In the genomic region with DNA sequence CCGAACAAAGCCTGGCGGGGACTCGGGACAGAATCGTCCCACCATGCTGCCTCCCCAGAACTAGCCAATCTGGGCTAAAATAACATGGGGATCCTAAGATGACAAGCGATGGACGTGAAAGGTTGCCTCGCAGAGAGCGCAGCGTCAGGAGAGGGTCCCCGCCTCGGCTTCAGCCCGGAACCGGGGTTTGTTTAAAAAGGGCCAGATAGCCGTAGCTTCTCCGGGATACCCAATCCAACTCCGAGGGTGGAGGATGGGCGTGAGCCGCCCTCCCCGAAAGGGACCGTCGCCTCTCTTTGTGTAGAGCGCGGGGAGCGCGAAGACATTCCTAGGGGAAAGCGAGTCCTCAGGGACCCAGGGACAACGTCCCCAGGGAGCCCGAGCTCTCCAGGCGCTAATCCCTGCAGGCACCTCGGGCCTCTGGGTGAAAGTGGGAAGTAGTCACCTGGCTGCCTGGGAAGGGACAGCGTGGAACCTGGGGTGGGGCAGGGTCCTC, we compare ENCODE assay signal across 8 cellular contexts. TPM values are rescaled to one million over a fixed set of nuclear protein-coding genes. Genes with fewer than 3 reads are reported as not detected.
DNase-seq lines count a peak whose midpoint lies in the region; ATAC-seq, FAIRE-seq and TF ChIP-seq lines count a peak whose summit lies in the region.

No MANE protein-coding gene starts in this region.

- TF ChIP-seq CTCF in CD8-positive, alpha-beta T cell (IDR thresholded peaks at IDR 0.05) = no peak

- H3K27me3 ChIP-seq in CD8-positive, alpha-beta T cell (ENCODE audit: insufficient read depth, low read length) = peaks cover 8% of the 10 kb centered on the region
- peaks cover 12 to 45% (median 32%) of the 10 kb centered on the region in 5 donors for H3K27me3 ChIP-seq in subcutaneous abdominal adipose tissue (ENCODE audit: control insufficient read depth in 5 of 5, insufficient read depth in 4 of 5, low read length in 5 of 5)

- H3K9me3 Mint-ChIP-seq in CD8-positive, alpha-beta T cell = no peaks in the 10 kb centered on the region

- DNase-seq in CD8-positive, alpha-beta T cell = no peak
- DNase-seq in HuH-7 (ENCODE audit: low spot score) (peak; percentile 31), left colon (peak; percentile 28 to 51), frontal cortex (ENCODE audit: low spot score in 2 of 2) (no peak)
- DNase-seq in activated T-cell treated with anti-CD3 and anti-CD28 coated beads, Interleukin-2, amount 50 U/mL, for 48 hours = peak; percentile 29 to 33

- no peak overlapping the region for H3K27ac Mint-ChIP-seq in CD8-positive, alpha-beta T cell

- no peaks in the 10 kb centered on the region for H3K9me3 ChIP-seq in CD8-positive, alpha-beta T cell (ENCODE audit: low read length)
- H3K9me3 ChIP-seq in subcutaneous abdominal adipose tissue (ENCODE audit: control insufficient read depth in 5 of 5, low read length in 5 of 5) = no peaks in the 10 kb centered on the region

- no peaks in the 10 kb centered on the region for H3K36me3 ChIP-seq in CD8-positive, alpha-beta T cell (ENCODE audit: insufficient read depth, low read length)
- no peaks in the 10 kb centered on the region for H3K36me3 ChIP-seq in subcutaneous abdominal adipose tissue (ENCODE audit: control insufficient read depth in 5 of 5, insufficient read depth in 5 of 5, low read length in 5 of 5)

- POLR2A ChIA-PET in CD8-positive, alpha-beta T cell (lab: Charles Lee) = no interaction called here

- H3K4me1 ChIP-seq in CD8-positive, alpha-beta T cell (ENCODE audit: insufficient read depth, low read length) = peaks cover 13% of the 10 kb centered on the region
- peaks cover 0 to 24% (median 19%) of the 10 kb centered on the region in 5 donors for H3K4me1 ChIP-seq in subcutaneous abdominal adipose tissue (ENCODE audit: control insufficient read depth in 5 of 5, insufficient read depth in 5 of 5, low read length in 5 of 5)

- H3K4me1 Mint-ChIP-seq in CD8-positive, alpha-beta T cell (ENCODE audit: low read depth) = peaks cover 12% of the 10 kb centered on the region

- no peak overlapping the region for H3K27ac ChIP-seq in CD8-positive, alpha-beta T cell (ENCODE audit: low read depth, low read length)
- no peak overlapping the region for H3K27ac ChIP-seq in subcutaneous abdominal adipose tissue (ENCODE audit: low read depth, low read length)

- H3K9ac ChIP-seq in subcutaneous abdominal adipose tissue (ENCODE audit: low read length in 5 of 5) = no peak overlapping the region

- peak overlapping the region; percentile 76 for H3K4me3 Mint-ChIP-seq in CD8-positive, alpha-beta T cell

- CTCF ChIA-PET in CD8-positive, alpha-beta T cell (lab: Charles Lee) = no interaction called here

- no peak for ATAC-seq in CD8-positive, alpha-beta T cell
- peak; percentile 29 for ATAC-seq in left colon
- no peak for ATAC-seq in HG03039 (IDR thresholded peaks at IDR 0.05; ENCODE audit: unreplicated experiment)
- no peak for ATAC-seq in GM18517 (IDR thresholded peaks at IDR 0.05; ENCODE audit: unreplicated experiment)

- H3K4me3 ChIP-seq in CD8-positive, alpha-beta T cell (ENCODE audit: low read depth, low read length) = peak overlapping the region; percentile 23
- peak overlapping the region; percentile 38 to 52 (median 44) for H3K4me3 ChIP-seq in subcutaneous abdominal adipose tissue (ENCODE audit: low read depth in 1 of 5, low read length in 5 of 5)

- H3K36me3 Mint-ChIP-seq in CD8-positive, alpha-beta T cell = no peaks in the 10 kb centered on the region

- H3K27me3 Mint-ChIP-seq in CD8-positive, alpha-beta T cell (ENCODE audit: low read depth) = peaks cover 55% of the 10 kb centered on the region

- no peak for FAIRE-seq in frontal cortex (lab: Jason Lieb, UNC)

- intact Hi-C loops in CD8-positive, alpha-beta T cell (cut with DNase I, micrococcal nuclease) = no loop called here
- intact Hi-C loops in left colon (cut with DNase I, micrococcal nuclease) = loop anchor here in 1 of 2 donors (10.0 kb wide), 1 partner anchor 529 kb away; no protein-coding TSS in a partner anchor

RNA-seq across cellular contexts. Expression of a gene that starts 0.6 kb away (rescaled TPM):
- 1 to 10 TPM in 1 of 2 experiments, under 1 TPM in 1; 0.90 to 1.1 TPM for total RNA-seq in CD8-positive, alpha-beta T cell
- 1,000 to 10,000 TPM; 1,898 to 2,100 TPM for total RNA-seq in left colon
- total RNA-seq in frontal cortex = 1,434 TPM

RNA-seq across cellular contexts. Expression of a gene that starts 54.1 kb away (rescaled TPM):
- 10 to 100 TPM; 12.1 to 16.6 TPM for total RNA-seq in CD8-positive, alpha-beta T cell
- total RNA-seq in left colon = 10 to 100 TPM; 29.3 to 33.7 TPM
- 26.1 TPM for total RNA-seq in frontal cortex

Comparison
In these comparisons a context has a peak if more than half of its experiments do, and no peak if none do; other contexts are left out.
1. DNase-seq: peak in HuH-7 (single experiment), activated T-cell treated with anti-CD3 and anti-CD28 coated beads, Interleukin-2, amount 50 U/mL, for 48 hours (2 of 2) and left colon (2 of 2); none in CD8-positive, alpha-beta T cell (0 of 7) and frontal cortex (0 of 2).
2. RNA of a gene that starts 0.6 kb away (total RNA-seq): 1,898 to 2,100 TPM in left colon and 1,434 TPM in frontal cortex (single experiment); 0.90 to 1.1 TPM in CD8-positive, alpha-beta T cell; every median in the first group is over 100 times any median in the second.